20 cellular contexts compared by ENCODE assay signal in the genomic region with DNA sequence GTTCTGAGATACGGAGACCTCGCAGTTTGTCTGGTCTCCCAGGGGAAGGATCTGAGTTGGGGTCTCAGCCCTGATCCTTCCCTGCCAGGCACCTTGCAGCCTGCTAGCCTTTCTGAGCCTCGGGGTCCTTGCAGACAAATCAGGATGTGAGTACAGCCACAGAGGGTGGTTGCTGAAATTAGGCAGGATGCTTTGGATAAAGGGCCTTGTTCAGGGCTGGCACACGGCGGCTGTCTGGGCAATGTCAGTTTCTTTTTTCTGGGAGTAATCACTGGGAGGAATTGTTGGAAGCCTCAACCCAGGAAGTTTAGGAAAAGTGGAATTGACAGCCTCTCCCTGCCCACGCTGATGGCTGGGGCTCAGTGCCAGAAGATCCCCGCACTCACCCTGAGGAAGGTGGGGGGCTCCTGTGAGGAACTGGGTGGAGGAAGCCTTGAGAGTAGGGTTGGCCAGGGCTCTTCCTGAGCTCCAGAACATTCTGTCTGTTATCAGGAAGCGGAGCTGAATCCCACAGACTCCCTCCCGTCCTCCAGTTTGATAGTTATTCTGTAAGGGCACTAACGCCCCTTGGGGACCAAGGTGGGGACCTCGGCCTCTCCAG. TPM values are rescaled to one million over a fixed set of nuclear protein-coding genes. Genes with fewer than 3 reads are reported as not detected.
DNase-seq lines count a peak whose midpoint lies in the region; ATAC-seq, FAIRE-seq and TF ChIP-seq lines count a peak whose summit lies in the region.
"Had no signal": no experiment of that assay in that cellular context is flagged by ENCODE, and none has a peak within 500 bp of the region (broad histone marks: within the 10 kb centered on the region; RNA-seq: fewer than 3 reads in every experiment).

No MANE protein-coding gene starts in this region.

- POLR2A ChIA-PET in activated CD4-positive, alpha-beta memory T cell treated with anti-CD3 and anti-CD28 coated beads, Interleukin-2, amount 10 ng/mL, durations not matched to agents 7 days and 5 days (lab: Charles Lee): interaction anchor here (1.7 to 2.2 kb wide), 2 partner anchors 9 to 11 kb away, joined by 4 to 6 read pairs; no protein-coding TSS in a partner anchor

- H3K4me1 Mint-ChIP-seq in activated CD4-positive, alpha-beta memory T cell treated with anti-CD3 and anti-CD28 coated beads, Interleukin-2, amount 10 ng/mL, durations not matched to agents 7 days and 5 days: peaks cover 47% of the 10 kb centered on the region

- FAIRE-seq in GM12892 (lab: Jason Lieb, UNC): peak; percentile 74
- FAIRE-seq: GM12878 had no signal

- CTCF ChIA-PET in activated CD4-positive, alpha-beta memory T cell treated with anti-CD3 and anti-CD28 coated beads, Interleukin-2, amount 10 ng/mL, durations not matched to agents 7 days and 5 days (lab: Charles Lee): no interaction called here

- H3K4me3 Mint-ChIP-seq in activated CD4-positive, alpha-beta memory T cell treated with anti-CD3 and anti-CD28 coated beads, Interleukin-2, amount 10 ng/mL, durations not matched to agents 7 days and 5 days: no peak overlapping the region
- H3K4me3 Mint-ChIP-seq: T-helper 1 cell treated with Interleukin-12 subunit alpha and Interleukin-12 subunit beta and Interleukin-4 antibody, amounts not matched to agents 30 μg/mL and 1 μg/mL, for 36 hours had no signal

- no peaks in the 10 kb centered on the region for H3K9me3 Mint-ChIP-seq in activated CD4-positive, alpha-beta memory T cell treated with anti-CD3 and anti-CD28 coated beads, Interleukin-2, amount 10 ng/mL, durations not matched to agents 7 days and 5 days
- H3K9me3 Mint-ChIP-seq: T-helper 1 cell treated with Interleukin-12 subunit alpha and Interleukin-12 subunit beta and Interleukin-4 antibody, amounts not matched to agents 30 μg/mL and 1 μg/mL, for 36 hours had no signal

- no peak overlapping the region for H3K9ac ChIP-seq in rectal smooth muscle tissue (ENCODE audit: low read length)

- TF ChIP-seq POLR2A in GM12892 (IDR thresholded peaks at IDR 0.05; ENCODE audit: low read depth, low read length): no peak
- TF ChIP-seq POLR2A in gastrocnemius medialis (IDR thresholded peaks at IDR 0.05): no peak

- no peaks in the 10 kb centered on the region for H3K27me3 Mint-ChIP-seq in activated CD4-positive, alpha-beta memory T cell treated with anti-CD3 and anti-CD28 coated beads, Interleukin-2, amount 10 ng/mL, durations not matched to agents 7 days and 5 days

- H3K36me3 ChIP-seq in heart right ventricle (peaks cover 0 to 62% (median 0%) of the 10 kb centered on the region in 9 donors), rectal smooth muscle tissue (ENCODE audit: control insufficient read depth, insufficient read depth, low read length) (peaks cover 14% of the 10 kb centered on the region), gastrocnemius medialis (peaks cover 0 to 22% of the 10 kb centered on the region in 2 donors)

- no peak overlapping the region for H3K4me3 ChIP-seq in heart right ventricle
- no peak overlapping the region for H3K4me3 ChIP-seq in rectal smooth muscle tissue (ENCODE audit: low read length)
- H3K4me3 ChIP-seq in gastrocnemius medialis: no peak overlapping the region
- H3K4me3 ChIP-seq: GM12878, right lobe of liver had no signal

- TF ChIP-seq CTCF in heart right ventricle (IDR thresholded peaks at IDR 0.05): no peak
- no peak for TF ChIP-seq CTCF in gastrocnemius medialis (IDR thresholded peaks at IDR 0.05 in 4 of 5, conservative IDR thresholded peaks at IDR 0.05 in 1 of 5)

- H3K4me1 ChIP-seq in heart right ventricle (peaks cover 9 to 54% (median 39%) of the 10 kb centered on the region in 9 donors), rectal smooth muscle tissue (ENCODE audit: control insufficient read depth, insufficient read depth, low read length) (peaks cover 11% of the 10 kb centered on the region), gastrocnemius medialis (peaks cover 0 to 33% of the 10 kb centered on the region in 2 donors)
- H3K4me1 ChIP-seq: right lobe of liver had no signal

- DNase-seq in GM12892 (ENCODE audit: insufficient read length): no peak
- no peak for DNase-seq in heart right ventricle
- DNase-seq in gastrocnemius medialis: no peak
- DNase-seq in activated CD4-positive, alpha-beta memory T cell treated with anti-CD3 and anti-CD28 coated beads, Interleukin-2, amount 10 ng/mL, durations not matched to agents 7 days and 5 days: no peak
- no peak for DNase-seq in activated naive CD4-positive, alpha-beta T cell treated with anti-CD3 and anti-CD28 coated beads, Interleukin-2, amount 50 U/mL, for 16 hours
- DNase-seq: activated CD4-positive, CD25-positive, alpha-beta regulatory T cell; activated naive CD4-positive, alpha-beta T cell; cortex of kidney; GDM1; mesendoderm; MM.1S; NCI-H1694 treated with DMSO at 0.1 percent for 48 hours; right lobe of liver; stimulated activated CD4-positive, alpha-beta T cell treated with anti-CD3 and anti-CD28 coated beads, Interleukin-1b, Interleukin-23, amount 100 ng/mL, for 48 hours had no signal

- 53 to 54% methylated on average over 11 of the region's 11 CpGs for WGBS in heart right ventricle, 2 donors

- ATAC-seq in SK-N-SH treated with all-trans-retinoic acid at 6 μM for 48 hours (peak; percentile 60), heart right ventricle (peak in 5 of 8 donors; percentile 11 to 59 (median 41)), GM21423 (IDR thresholded peaks at IDR 0.05; ENCODE audit: unreplicated experiment) (no peak), gastrocnemius medialis (no peak)
- ATAC-seq: GM12878 had no signal

- H3K27me3 ChIP-seq in heart right ventricle: no peaks in the 10 kb centered on the region
- H3K27me3 ChIP-seq in rectal smooth muscle tissue (ENCODE audit: control insufficient read depth, insufficient read depth, low read length): no peaks in the 10 kb centered on the region
- no peaks in the 10 kb centered on the region for H3K27me3 ChIP-seq in gastrocnemius medialis
- H3K27me3 ChIP-seq: right lobe of liver had no signal

- H3K27ac Mint-ChIP-seq in activated CD4-positive, alpha-beta memory T cell treated with anti-CD3 and anti-CD28 coated beads, Interleukin-2, amount 10 ng/mL, durations not matched to agents 7 days and 5 days: no peak overlapping the region

- in situ Hi-C loops in gastrocnemius medialis (cut with MboI; ENCODE audit: low sequenced_read_pairs in 4 of 4): no loop called here

- H3K9me3 ChIP-seq in heart right ventricle (no peaks in the 10 kb centered on the region), gastrocnemius medialis (no peaks in the 10 kb centered on the region)
- H3K9me3 ChIP-seq: right lobe of liver had no signal

- H3K27ac ChIP-seq in heart right ventricle (peak overlapping the region in 8 of 10 donors; percentile 44 to 63 (median 52)), rectal smooth muscle tissue (ENCODE audit: low read depth, low read length) (peak overlapping the region; percentile 1), gastrocnemius medialis (no peak overlapping the region)
- H3K27ac ChIP-seq: epithelial cell of prostate, right lobe of liver had no signal

- intact Hi-C loops in heart right ventricle (cut with DNase I) (loop anchor here in 3 of 10 donors (5.0 kb wide), 1 partner anchor 36 kb away; the partner anchor contains the start of gene CD82 (in 3 of the 3)), gastrocnemius medialis (cut with DNase I; ENCODE audit: low total_unique reads) (no loop called here)

- peaks cover 60% of the 10 kb centered on the region for H3K36me3 Mint-ChIP-seq in activated CD4-positive, alpha-beta memory T cell treated with anti-CD3 and anti-CD28 coated beads, Interleukin-2, amount 10 ng/mL, durations not matched to agents 7 days and 5 days (ENCODE audit: low read depth)

TF ChIP-seq in SK-N-SH treated with all-trans-retinoic acid at 6 μM for 48 hours, 23 proteins besides CTCF, POLR2A, EP300 and RAD21 (continues in another document):
- TF ChIP-seq TOX (CRISPR knock-in tag; IDR thresholded peaks at IDR 0.05; ENCODE audit: borderline replicate concordance) (no peak), ESRRG (CRISPR knock-in tag; IDR thresholded peaks at IDR 0.05) (no peak), ZFP3 (CRISPR knock-in tag; IDR thresholded peaks at IDR 0.05) (no peak), TCF4 (CRISPR knock-in tag; IDR thresholded peaks at IDR 0.05; ENCODE audit: borderline replicate concordance) (no peak), ZFP30 (CRISPR knock-in tag; IDR thresholded peaks at IDR 0.05) (no peak), ZC3H10 (CRISPR knock-in tag; IDR thresholded peaks at IDR 0.05) (no peak), GLIS3 (CRISPR knock-in tag; IDR thresholded peaks at IDR 0.05) (no peak), ISL1 (CRISPR knock-in tag; IDR thresholded peaks at IDR 0.05) (no peak), PPARA (CRISPR knock-in tag; IDR thresholded peaks at IDR 0.05; ENCODE audit: borderline replicate concordance) (no peak), ARNTL (CRISPR knock-in tag; IDR thresholded peaks at IDR 0.05; ENCODE audit: borderline replicate concordance, low read depth) (no peak)
- TF ChIP-seq, protein P1, sequence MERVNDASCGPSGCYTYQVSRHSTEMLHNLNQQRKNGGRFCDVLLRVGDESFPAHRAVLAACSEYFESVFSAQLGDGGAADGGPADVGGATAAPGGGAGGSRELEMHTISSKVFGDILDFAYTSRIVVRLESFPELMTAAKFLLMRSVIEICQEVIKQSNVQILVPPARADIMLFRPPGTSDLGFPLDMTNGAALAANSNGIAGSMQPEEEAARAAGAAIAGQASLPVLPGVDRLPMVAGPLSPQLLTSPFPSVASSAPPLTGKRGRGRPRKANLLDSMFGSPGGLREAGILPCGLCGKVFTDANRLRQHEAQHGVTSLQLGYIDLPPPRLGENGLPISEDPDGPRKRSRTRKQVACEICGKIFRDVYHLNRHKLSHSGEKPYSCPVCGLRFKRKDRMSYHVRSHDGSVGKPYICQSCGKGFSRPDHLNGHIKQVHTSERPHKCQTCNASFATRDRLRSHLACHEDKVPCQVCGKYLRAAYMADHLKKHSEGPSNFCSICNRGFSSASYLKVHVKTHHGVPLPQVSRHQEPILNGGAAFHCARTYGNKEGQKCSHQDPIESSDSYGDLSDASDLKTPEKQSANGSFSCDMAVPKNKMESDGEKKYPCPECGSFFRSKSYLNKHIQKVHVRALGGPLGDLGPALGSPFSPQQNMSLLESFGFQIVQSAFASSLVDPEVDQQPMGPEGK (CRISPR knock-in tag; IDR thresholded peaks at IDR 0.05; ENCODE audit: borderline replicate concordance): no peak

RNA-seq across cellular contexts. Expression of gene CD82, which starts 37.4 kb away (rescaled TPM):
- 109 TPM for polyA plus RNA-seq in GM12892 (2012; ENCODE audit: missing spikeins)
- 10 to 100 TPM; 25.8 to 66.7 (median 35.2) TPM for total RNA-seq in heart right ventricle
- polyA plus RNA-seq in heart right ventricle: 10 to 100 TPM; 18.5 to 70.4 TPM
- 10 to 100 TPM in 3 of 4 donors, 1 to 10 TPM in 1; 4.5 to 17.5 (median 13.5) TPM for total RNA-seq in gastrocnemius medialis
- 100 to 1,000 TPM; 193 to 208 TPM for total RNA-seq in activated CD4-positive, alpha-beta memory T cell treated with anti-CD3 and anti-CD28 coated beads, Interleukin-2, amount 10 ng/mL, durations not matched to agents 7 days and 5 days

Comparison
In these comparisons a context has a peak if more than half of its experiments do, and no peak if none do; other contexts are left out.
1. ATAC-seq: peak in SK-N-SH treated with all-trans-retinoic acid at 6 μM for 48 hours (single experiment) and heart right ventricle (5 of 8); none in GM21423 (single experiment) and gastrocnemius medialis (0 of 2).
2. H3K27ac ChIP-seq: peak in heart right ventricle (8 of 10) and rectal smooth muscle tissue (single experiment); none in gastrocnemius medialis (0 of 4).